ENCODE assay signal across 17 cellular contexts in the genomic region with DNA sequence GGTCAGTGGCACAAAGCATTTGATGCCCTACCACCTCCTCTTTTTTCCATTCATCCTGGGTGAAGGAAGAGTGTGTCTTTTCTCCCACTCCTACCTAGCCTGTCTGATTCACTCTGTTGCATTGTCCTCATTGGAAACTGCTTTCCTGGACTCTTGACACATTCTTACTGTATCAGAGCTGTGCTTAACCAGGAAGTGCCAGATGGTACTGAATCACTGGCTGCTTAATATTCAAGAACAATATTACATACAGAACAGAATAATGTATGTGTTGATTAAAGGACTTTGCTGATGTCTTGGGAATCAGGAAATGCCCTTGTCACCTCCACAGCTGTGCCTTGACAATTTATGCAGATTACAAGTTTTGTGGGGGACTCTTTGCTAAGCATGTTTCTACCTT. TPM values are rescaled to one million over a fixed set of nuclear protein-coding genes. Genes with fewer than 3 reads are reported as not detected.
DNase-seq lines count a peak whose midpoint lies in the region; ATAC-seq and TF ChIP-seq lines count a peak whose summit lies in the region.
"Had no signal": no experiment of that assay in that cellular context is flagged by ENCODE, and none has a peak within 500 bp of the region (broad histone marks: within the 10 kb centered on the region; RNA-seq: fewer than 3 reads in every experiment).

No MANE protein-coding gene starts in this region.

- peaks cover 6% of the 10 kb centered on the region for H3K27me3 Mint-ChIP-seq in glutamatergic neuron (ENCODE audit: unreplicated experiment)
- no peaks in the 10 kb centered on the region for H3K27me3 Mint-ChIP-seq in activated naive CD4-positive, alpha-beta T cell treated with anti-CD3 and anti-CD28 coated beads, Interleukin-2, amount 10 ng/mL, durations not matched to agents 7 days and 5 days
- H3K27me3 Mint-ChIP-seq in CD4-positive, alpha-beta T cell = peaks cover 11% of the 10 kb centered on the region
- H3K27me3 Mint-ChIP-seq: type B pancreatic cell had no signal

- CTCF ChIA-PET in activated naive CD4-positive, alpha-beta T cell treated with anti-CD3 and anti-CD28 coated beads, Interleukin-2, amount 10 ng/mL, durations not matched to agents 7 days and 5 days (lab: Charles Lee) = interaction anchor here (3.1 kb wide), 1 partner anchor 114 kb away, joined by 25 read pairs; no protein-coding TSS in a partner anchor
- CTCF ChIA-PET in CD4-positive, alpha-beta T cell (lab: Charles Lee) = no interaction called here

- peaks cover 42% of the 10 kb centered on the region for H3K4me1 Mint-ChIP-seq in glutamatergic neuron (ENCODE audit: low read depth, unreplicated experiment)
- H3K4me1 Mint-ChIP-seq in activated naive CD4-positive, alpha-beta T cell treated with anti-CD3 and anti-CD28 coated beads, Interleukin-2, amount 10 ng/mL, durations not matched to agents 7 days and 5 days = peaks cover 3% of the 10 kb centered on the region
- H3K4me1 Mint-ChIP-seq in CD4-positive, alpha-beta T cell (ENCODE audit: low read depth) = peaks cover 8% of the 10 kb centered on the region
- H3K4me1 Mint-ChIP-seq: stimulated activated effector memory CD8-positive, alpha-beta T cell treated with anti-CD3 and anti-CD28 coated beads, Interleukin-12 subunit alpha, Interleukin-12 subunit beta, amount 100 ng/mL, for 72 hours had no signal

- peak overlapping the region; percentile 28 for H3K27ac Mint-ChIP-seq in glutamatergic neuron (ENCODE audit: unreplicated experiment)
- H3K27ac Mint-ChIP-seq in activated naive CD4-positive, alpha-beta T cell treated with anti-CD3 and anti-CD28 coated beads, Interleukin-2, amount 10 ng/mL, durations not matched to agents 7 days and 5 days = no peak overlapping the region
- H3K27ac Mint-ChIP-seq in CD4-positive, alpha-beta T cell = no peak overlapping the region
- H3K27ac Mint-ChIP-seq: CD8-positive, alpha-beta memory T cell; stimulated activated effector memory CD8-positive, alpha-beta T cell treated with anti-CD3 and anti-CD28 coated beads, Interleukin-12 subunit alpha, Interleukin-12 subunit beta, amount 100 ng/mL, for 72 hours; type B pancreatic cell had no signal

- ATAC-seq in GM18520 (IDR thresholded peaks at IDR 0.05; ENCODE audit: unreplicated experiment) = no peak
- no peak for ATAC-seq in CD4-positive, alpha-beta T cell (ENCODE audit: poor library complexity)
- ATAC-seq: activated T-cell treated with anti-CD3 and anti-CD28 coated beads, Interleukin-2, amount 50 U/mL, for 4 hours; mucosa of descending colon; stimulated activated effector memory CD8-positive, alpha-beta T cell treated with anti-CD3 and anti-CD28 coated beads, Interleukin-12 subunit alpha, Interleukin-12 subunit beta, amount 100 ng/mL, for 72 hours had no signal

- no peaks in the 10 kb centered on the region for H3K27me3 ChIP-seq in CD4-positive, alpha-beta T cell (ENCODE audit: control insufficient read depth, insufficient read depth, low read length)
- H3K27me3 ChIP-seq: hepatocyte had no signal

- intact Hi-C loops in CD4-positive, alpha-beta T cell (cut with DNase I, micrococcal nuclease) = loop anchor here (5.0 kb wide), 2 partner anchors 113 to 543 kb away; no protein-coding TSS in a partner anchor

- POLR2A ChIA-PET in CD4-positive, alpha-beta T cell (lab: Charles Lee) = no interaction called here

- no peaks in the 10 kb centered on the region for H3K9me3 ChIP-seq in CD4-positive, alpha-beta T cell (ENCODE audit: control insufficient read depth, low read length)
- H3K9me3 ChIP-seq: mucosa of descending colon had no signal

- H3K36me3 Mint-ChIP-seq in glutamatergic neuron (ENCODE audit: unreplicated experiment) = peaks cover 10% of the 10 kb centered on the region
- H3K36me3 Mint-ChIP-seq in activated naive CD4-positive, alpha-beta T cell treated with anti-CD3 and anti-CD28 coated beads, Interleukin-2, amount 10 ng/mL, durations not matched to agents 7 days and 5 days = no peaks in the 10 kb centered on the region
- H3K36me3 Mint-ChIP-seq in CD4-positive, alpha-beta T cell (ENCODE audit: low read depth) = no peaks in the 10 kb centered on the region
- H3K36me3 Mint-ChIP-seq: CD8-positive, alpha-beta memory T cell; stimulated activated effector memory CD8-positive, alpha-beta T cell treated with anti-CD3 and anti-CD28 coated beads, Interleukin-12 subunit alpha, Interleukin-12 subunit beta, amount 100 ng/mL, for 72 hours; type B pancreatic cell had no signal

- no peak overlapping the region for H3K27ac ChIP-seq in CD4-positive, alpha-beta T cell (ENCODE audit: low read depth, low read length)
- H3K27ac ChIP-seq: hepatocyte, skin epidermis had no signal

- DNase-seq in A172 (ENCODE audit: low spot score) = peak; percentile 6
- peak; percentile 72 for DNase-seq in HT1080 (ENCODE audit: low read depth)
- DNase-seq in astrocyte of the hippocampus (ENCODE audit: low read depth, low spot score) = peak; percentile 61
- no peak for DNase-seq in glutamatergic neuron
- DNase-seq in HT-29 (ENCODE audit: low spot score) = no peak
- DNase-seq in activated naive CD4-positive, alpha-beta T cell treated with anti-CD3 and anti-CD28 coated beads, Interleukin-2, amount 10 ng/mL, durations not matched to agents 7 days and 5 days = no peak
- no peak for DNase-seq in CD4-positive, alpha-beta T cell
- DNase-seq: activated T-cell treated with anti-CD3 and anti-CD28 coated beads, Interleukin-2, amount 50 U/mL, for 4 hours; CD8-positive, alpha-beta memory T cell; cerebellar nuclear complex; mucosa of descending colon; NCI-H2029 treated with DMSO at 0.1 percent for 48 hours had no signal

- TF ChIP-seq CTCF in glutamatergic neuron (IDR thresholded peaks at IDR 0.05; ENCODE audit: partially characterized antibody, unreplicated experiment) = no peak
- no peak for TF ChIP-seq CTCF in CD4-positive, alpha-beta T cell (IDR thresholded peaks at IDR 0.05)

- no peaks in the 10 kb centered on the region for H3K9me3 Mint-ChIP-seq in glutamatergic neuron (ENCODE audit: unreplicated experiment)
- H3K9me3 Mint-ChIP-seq in activated naive CD4-positive, alpha-beta T cell treated with anti-CD3 and anti-CD28 coated beads, Interleukin-2, amount 10 ng/mL, durations not matched to agents 7 days and 5 days = no peaks in the 10 kb centered on the region
- no peaks in the 10 kb centered on the region for H3K9me3 Mint-ChIP-seq in CD4-positive, alpha-beta T cell
- H3K9me3 Mint-ChIP-seq: activated T-cell treated with anti-CD3 and anti-CD28 coated beads, Interleukin-2, amount 50 U/mL, for 4 hours; CD8-positive, alpha-beta memory T cell; stimulated activated effector memory CD8-positive, alpha-beta T cell treated with anti-CD3 and anti-CD28 coated beads, Interleukin-12 subunit alpha, Interleukin-12 subunit beta, amount 100 ng/mL, for 72 hours had no signal

- H3K4me3 Mint-ChIP-seq in glutamatergic neuron (ENCODE audit: unreplicated experiment) = no peak overlapping the region
- no peak overlapping the region for H3K4me3 Mint-ChIP-seq in activated naive CD4-positive, alpha-beta T cell treated with anti-CD3 and anti-CD28 coated beads, Interleukin-2, amount 10 ng/mL, durations not matched to agents 7 days and 5 days
- H3K4me3 Mint-ChIP-seq in CD4-positive, alpha-beta T cell = no peak overlapping the region
- H3K4me3 Mint-ChIP-seq: activated T-cell treated with anti-CD3 and anti-CD28 coated beads, Interleukin-2, amount 50 U/mL, for 4 hours; CD8-positive, alpha-beta memory T cell; stimulated activated effector memory CD8-positive, alpha-beta T cell treated with anti-CD3 and anti-CD28 coated beads, Interleukin-12 subunit alpha, Interleukin-12 subunit beta, amount 100 ng/mL, for 72 hours; type B pancreatic cell had no signal

RNA-seq across cellular contexts. Expression of gene SVIP, which starts 44.4 kb away (rescaled TPM):
- 28.1 and 38.0 TPM in 2 replicates for total RNA-seq in A172 (2014; rRNA removed; shearing (Covaris generic))
- 20.7 and 22.5 TPM in 2 replicates for total RNA-seq in HT1080 (2014; rRNA removed; shearing (Covaris generic))
- 13.0 and 15.2 TPM in 2 replicates for polyA plus RNA-seq in HT1080 (2015; cell fraction: cytosol; rRNA removed)
- 5.4 and 13.4 TPM in 2 replicates for polyA plus RNA-seq in HT1080 (2015; cell fraction: nucleus; rRNA removed)
- 255 TPM for total RNA-seq in glutamatergic neuron (ENCODE audit: unreplicated experiment)
- total RNA-seq in HT-29 (2014; rRNA removed; shearing (Covaris generic)) = 7.3 and 9.1 TPM in 2 replicates
- total RNA-seq in CD4-positive, alpha-beta T cell = 10 to 100 TPM; 58.1 to 67.3 TPM

Comparison
In these comparisons a context has a peak if more than half of its experiments do, and no peak if none do; other contexts are left out.
1. DNase-seq: peak in A172 (single experiment), HT1080 (single experiment) and astrocyte of the hippocampus (single experiment); none in glutamatergic neuron (single experiment), HT-29 (single experiment), activated naive CD4-positive, alpha-beta T cell treated with anti-CD3 and anti-CD28 coated beads, Interleukin-2, amount 10 ng/mL, durations not matched to agents 7 days and 5 days (single experiment) and CD4-positive, alpha-beta T cell (0 of 10).